29 cellular contexts compared by ENCODE assay signal in genomic region chr16:79982862-79983261, GRCh38.
"Had no signal": no experiment of that assay in that cellular context is flagged by ENCODE, and none has a peak within 500 bp of the region (broad histone marks: within the 10 kb centered on the region; RNA-seq: fewer than 3 reads in every experiment).

No MANE protein-coding gene starts in this region.

- H3K27me3 ChIP-seq: colonic mucosa, esophagus muscularis mucosa, esophagus squamous epithelium, gastrocnemius medialis, gastroesophageal sphincter, heart left ventricle, heart right ventricle had no signal

- H3K4me1 Mint-ChIP-seq: endodermal cell had no signal

- ATAC-seq: effector memory CD8-positive, alpha-beta T cell; esophagus mucosa; foreskin keratinocyte; gastrocnemius medialis; gastroesophageal sphincter; heart left ventricle; heart right ventricle had no signal

- FAIRE-seq: colon, endometrium, endothelial cell of umbilical vein, frontal cortex had no signal

- H3K27ac Mint-ChIP-seq: dendritic cell treated with granulocyte-macrophage colony-stimulating factor and Interleukin-4, amounts not matched to agents 40 ng/mL and 50 ng/mL, for 4 days; effector memory CD8-positive, alpha-beta T cell; endodermal cell had no signal

- H3K9me3 ChIP-seq: colonic mucosa, esophagus muscularis mucosa, esophagus squamous epithelium, gastrocnemius medialis, gastroesophageal sphincter, heart left ventricle, heart right ventricle had no signal

- H3K27me3 Mint-ChIP-seq: dendritic cell treated with granulocyte-macrophage colony-stimulating factor and Interleukin-4, amounts not matched to agents 40 ng/mL and 50 ng/mL, for 4 days had no signal

- H3K36me3 ChIP-seq: colonic mucosa, esophagus muscularis mucosa, esophagus squamous epithelium, gastrocnemius medialis, gastroesophageal sphincter, heart left ventricle, heart right ventricle had no signal

- H3K9me3 Mint-ChIP-seq: dendritic cell treated with granulocyte-macrophage colony-stimulating factor and Interleukin-4, amounts not matched to agents 40 ng/mL and 50 ng/mL, for 4 days; effector memory CD8-positive, alpha-beta T cell; endodermal cell had no signal

- H3K27ac ChIP-seq: colonic mucosa, coronary artery, dorsolateral prefrontal cortex, epithelial cell of prostate, esophagus muscularis mucosa, esophagus squamous epithelium, foreskin keratinocyte, gastrocnemius medialis, gastroesophageal sphincter, heart left ventricle, heart right ventricle had no signal

- H3K4me3 ChIP-seq: colonic mucosa, coronary artery, dorsolateral prefrontal cortex, esophagus muscularis mucosa, esophagus squamous epithelium, gastrocnemius medialis, gastroesophageal sphincter, heart left ventricle, heart right ventricle had no signal

- H3K4me1 ChIP-seq: colonic mucosa, esophagus muscularis mucosa, esophagus squamous epithelium, foreskin keratinocyte, gastrocnemius medialis, gastroesophageal sphincter, heart left ventricle, heart right ventricle had no signal

- DNase-seq: colonic mucosa; cortex of kidney; dermis blood vessel endothelial cell; effector CD4-positive, alpha-beta T cell; effector CD8-positive, alpha-beta T cell; effector memory CD4-positive, alpha-beta T cell; effector memory CD8-positive, alpha-beta T cell; endodermal cell; erythroblast; esophagus squamous epithelium; foreskin fibroblast; foreskin keratinocyte; foreskin melanocyte; gastrocnemius medialis; glutamatergic neuron; head of caudate nucleus; heart left ventricle; heart right ventricle had no signal

- H3K4me3 Mint-ChIP-seq: dendritic cell treated with granulocyte-macrophage colony-stimulating factor and Interleukin-4, amounts not matched to agents 40 ng/mL and 50 ng/mL, for 4 days; effector memory CD8-positive, alpha-beta T cell; endodermal cell had no signal
